Comparison of ENCODE assay signal across 22 cellular contexts in genomic region chr6:68400396-68400795, GRCh38.
A peak's percentile ranks its signal among the peaks of the same experiment; 100 is the strongest.
DNase-seq lines count a peak whose midpoint lies in the region; ATAC-seq and TF ChIP-seq lines count a peak whose summit lies in the region.
"Had no signal": no experiment of that assay in that cellular context is flagged by ENCODE, and none has a peak within 500 bp of the region (broad histone marks: within the 10 kb centered on the region; RNA-seq: fewer than 3 reads in every experiment).

No MANE protein-coding gene starts in this region.

- no peak overlapping the region for H3K4me3 Mint-ChIP-seq in WTC11
- H3K4me3 Mint-ChIP-seq in osteocyte (ENCODE audit: unreplicated experiment), result no peak overlapping the region
- H3K4me3 Mint-ChIP-seq: CD14-positive monocyte; nephron progenitor cell; stimulated activated memory B cell treated with anti-CD40 and anti-IgM and Interleukin-4, amounts not matched to agents 10 μg/mL and 1 μg/mL and 100 μg/mL, for 72 hours had no signal

- H3K27me3 Mint-ChIP-seq in WTC11 (ENCODE audit: low read depth) (no peaks in the 10 kb centered on the region), osteocyte (ENCODE audit: unreplicated experiment) (peaks cover 2% of the 10 kb centered on the region)
- H3K27me3 Mint-ChIP-seq: progenitor cell of endocrine pancreas; stimulated activated memory B cell treated with anti-CD40 and anti-IgM and Interleukin-4, amounts not matched to agents 10 μg/mL and 1 μg/mL and 100 μg/mL, for 72 hours had no signal

- no peak overlapping the region for H3K27ac Mint-ChIP-seq in WTC11
- H3K27ac Mint-ChIP-seq in osteocyte (ENCODE audit: unreplicated experiment), result no peak overlapping the region
- H3K27ac Mint-ChIP-seq: CD14-positive monocyte; nephron progenitor cell; progenitor cell of endocrine pancreas; stimulated activated memory B cell treated with anti-CD40 and anti-IgM and Interleukin-4, amounts not matched to agents 10 μg/mL and 1 μg/mL and 100 μg/mL, for 72 hours had no signal

- POLR2A ChIA-PET in WTC11 (lab: Charles Lee), result no interaction called here

- H3K4me1 Mint-ChIP-seq in WTC11 (0 out of 2 replicates have a peak, but pooled peaks cover 3% of the 10 kb centered on the region), osteocyte (ENCODE audit: unreplicated experiment) (no peaks in the 10 kb centered on the region)
- H3K4me1 Mint-ChIP-seq: CD14-positive monocyte; nephron progenitor cell; stimulated activated memory B cell treated with anti-CD40 and anti-IgM and Interleukin-4, amounts not matched to agents 10 μg/mL and 1 μg/mL and 100 μg/mL, for 72 hours had no signal

- DNase-seq in activated CD4-positive, alpha-beta T cell treated with anti-CD3 and anti-CD28 coated beads for 48 hours, result peak; percentile 7
- no peak for DNase-seq in activated CD4-positive, alpha-beta T cell treated with anti-CD3 and anti-CD28 coated beads for 4 hours
- peak; percentile 35 for DNase-seq in WTC11 (ENCODE audit: low spot score)
- no peak for DNase-seq in osteocyte (ENCODE audit: extremely low spot score, unreplicated experiment)
- DNase-seq in left ventricle myocardium superior, result no peak
- DNase-seq: activated CD4-positive, alpha-beta T cell treated with anti-CD3 and anti-CD28 coated beads, Interleukin-2, amount 50 U/mL, for 1 hour; activated CD8-positive, alpha-beta memory T cell treated with anti-CD3 and anti-CD28 coated beads, Interleukin-2, amount 50 U/mL, for 48 hours; activated gamma-delta T cell; head of caudate nucleus; NCI-H1417; NCI-H526; nephron progenitor cell; SHP77 treated with DMSO at 0.1 percent for 48 hours; testis had no signal

- peak; percentile 53 for ATAC-seq in HG03342 (IDR thresholded peaks at IDR 0.05; ENCODE audit: unreplicated experiment)
- peak; percentile 85 for ATAC-seq in WTC11
- no peak for ATAC-seq in GM18520 (IDR thresholded peaks at IDR 0.05; ENCODE audit: unreplicated experiment)
- ATAC-seq in left ventricle myocardium superior, result no peak
- ATAC-seq in GM19467 (IDR thresholded peaks at IDR 0.05; ENCODE audit: unreplicated experiment), result no peak
- ATAC-seq: A549; left lung; stimulated activated memory B cell treated with anti-CD40 and anti-IgM and Interleukin-4, amounts not matched to agents 10 μg/mL and 1 μg/mL and 100 μg/mL, for 72 hours had no signal

- H3K36me3 Mint-ChIP-seq in WTC11 (peaks cover 8% of the 10 kb centered on the region; the same call in 1 of the 2 replicates), osteocyte (ENCODE audit: unreplicated experiment) (no peaks in the 10 kb centered on the region)
- H3K36me3 Mint-ChIP-seq: CD14-positive monocyte; stimulated activated memory B cell treated with anti-CD40 and anti-IgM and Interleukin-4, amounts not matched to agents 10 μg/mL and 1 μg/mL and 100 μg/mL, for 72 hours had no signal

- H3K9me3 Mint-ChIP-seq in WTC11 (peaks cover 44% of the 10 kb centered on the region), osteocyte (ENCODE audit: unreplicated experiment) (peaks cover 20% of the 10 kb centered on the region)

- CTCF ChIA-PET in WTC11 (lab: Charles Lee), result interaction anchor here (2.9 kb wide), 1 partner anchor 57 kb away, joined by 12 read pairs; no protein-coding TSS in a partner anchor

- TF ChIP-seq CTCF in WTC11 (IDR thresholded peaks at IDR 0.05), result peak; percentile 43; the same call in 1 of the 2 replicates
- TF ChIP-seq CTCF in osteocyte (IDR thresholded peaks at IDR 0.05), result peak; percentile 7

- intact Hi-C loops in left ventricle myocardium superior (cut with micrococcal nuclease), result no loop called here

TF ChIP-seq in WTC11, 78 proteins besides CTCF, POLR2A, EP300 and RAD21:
- no peak for TF ChIP-seq PREB (CRISPR knock-in tag; IDR thresholded peaks at IDR 0.05; ENCODE audit: borderline replicate concordance)
- no peak for TF ChIP-seq CDX4 (CRISPR knock-in tag; IDR thresholded peaks at IDR 0.05; ENCODE audit: borderline replicate concordance)
- TF ChIP-seq GABPB1 (CRISPR knock-in tag; IDR thresholded peaks at IDR 0.05), result no peak
- TF ChIP-seq HMGA2 (CRISPR knock-in tag; IDR thresholded peaks at IDR 0.05), result no peak
- TF ChIP-seq USF2 (CRISPR knock-in tag; IDR thresholded peaks at IDR 0.05), result no peak
- TF ChIP-seq FOXP1 (CRISPR knock-in tag; IDR thresholded peaks at IDR 0.05; ENCODE audit: borderline replicate concordance), result no peak
- no peak for TF ChIP-seq E2F1 (CRISPR knock-in tag; IDR thresholded peaks at IDR 0.05)
- no peak for TF ChIP-seq ELF4 (CRISPR knock-in tag; IDR thresholded peaks at IDR 0.05; ENCODE audit: low read depth)
- no peak for TF ChIP-seq FOXJ3 (CRISPR knock-in tag; IDR thresholded peaks at IDR 0.05; ENCODE audit: borderline replicate concordance)
- no peak for TF ChIP-seq ETV6 (CRISPR knock-in tag; IDR thresholded peaks at IDR 0.05)
- no peak for TF ChIP-seq ZNF425 (CRISPR knock-in tag; conservative IDR thresholded peaks at IDR 0.05)
- no peak for TF ChIP-seq ZNF396 (CRISPR knock-in tag; IDR thresholded peaks at IDR 0.05; ENCODE audit: borderline replicate concordance)
- TF ChIP-seq CBFB (CRISPR knock-in tag; IDR thresholded peaks at IDR 0.05; ENCODE audit: low read depth), result no peak

Comparison
In these comparisons a context has a peak if more than half of its experiments do, and no peak if none do; other contexts are left out.
1. DNase-seq: peak in activated CD4-positive, alpha-beta T cell treated with anti-CD3 and anti-CD28 coated beads for 48 hours (single experiment) and WTC11 (single experiment); none in activated CD4-positive, alpha-beta T cell treated with anti-CD3 and anti-CD28 coated beads for 4 hours (0 of 2), osteocyte (single experiment) and left ventricle myocardium superior (single experiment).
2. ATAC-seq: peak in HG03342 (single experiment) and WTC11 (single experiment); none in GM18520 (single experiment), left ventricle myocardium superior (single experiment) and GM19467 (single experiment).